17 cellular contexts compared by ENCODE assay signal in genomic region chr3:172082820-172083513, GRCh38. TPM values are rescaled to one million over a fixed set of nuclear protein-coding genes. Genes with fewer than 3 reads are reported as not detected.
DNase-seq lines count a peak whose midpoint lies in the region; ATAC-seq and TF ChIP-seq lines count a peak whose summit lies in the region.
"Had no signal": no experiment of that assay in that cellular context is flagged by ENCODE, and none has a peak within 500 bp of the region (broad histone marks: within the 10 kb centered on the region; RNA-seq: fewer than 3 reads in every experiment).

No MANE protein-coding gene starts in this region.

- H3K9me3 Mint-ChIP-seq in progenitor cell of endocrine pancreas (ENCODE audit: low read depth), result peaks cover 5% of the 10 kb centered on the region
- peaks cover 8% of the 10 kb centered on the region for H3K9me3 Mint-ChIP-seq in endodermal cell

- H3K4me3 Mint-ChIP-seq in progenitor cell of endocrine pancreas (ENCODE audit: low read depth) (no peak overlapping the region), endodermal cell (no peak overlapping the region)
- H3K4me3 Mint-ChIP-seq: activated CD4-positive, alpha-beta T cell treated with anti-CD3 and anti-CD28 coated beads for 36 hours had no signal

- H3K4me1 Mint-ChIP-seq in progenitor cell of endocrine pancreas (ENCODE audit: low read depth) (peaks cover 48% of the 10 kb centered on the region), endodermal cell (peaks cover 15% of the 10 kb centered on the region)

- H3K4me1 ChIP-seq in left ventricle myocardium inferior, result peaks cover 78% of the 10 kb centered on the region
- H3K4me1 ChIP-seq in endodermal cell (ENCODE audit: control insufficient read depth, insufficient read depth, low read length), result peaks cover 3% of the 10 kb centered on the region

- H3K4me3 ChIP-seq in left ventricle myocardium inferior (no peak overlapping the region), endodermal cell (ENCODE audit: low read length) (no peak overlapping the region)

- H3K9me3 ChIP-seq in left ventricle myocardium inferior (replicated peaks), result no peaks in the 10 kb centered on the region
- H3K9me3 ChIP-seq in endodermal cell (ENCODE audit: control insufficient read depth, low read length), result peaks cover 17% of the 10 kb centered on the region

- H3K27me3 Mint-ChIP-seq in progenitor cell of endocrine pancreas (no peaks in the 10 kb centered on the region), endodermal cell (ENCODE audit: insufficient read depth) (no peaks in the 10 kb centered on the region)
- H3K27me3 Mint-ChIP-seq: activated CD4-positive, alpha-beta T cell treated with anti-CD3 and anti-CD28 coated beads for 36 hours had no signal

- H3K27me3 ChIP-seq in left ventricle myocardium inferior (ENCODE audit: low read depth), result no peaks in the 10 kb centered on the region
- H3K27me3 ChIP-seq in endodermal cell (ENCODE audit: control insufficient read depth, insufficient read depth, low read length, poor library complexity, severe bottlenecking), result no peaks in the 10 kb centered on the region

- H3K27ac Mint-ChIP-seq in progenitor cell of endocrine pancreas (peak overlapping the region; percentile 53), endodermal cell (no peak overlapping the region)
- H3K27ac Mint-ChIP-seq: activated CD4-positive, alpha-beta T cell treated with anti-CD3 and anti-CD28 coated beads for 36 hours had no signal

- no peak overlapping the region for H3K9ac ChIP-seq in endodermal cell (ENCODE audit: extremely low read depth, low read length, poor library complexity, severe bottlenecking)

- ATAC-seq in left cardiac atrium (no peak), left colon (peak; percentile 40), HG02852 (IDR thresholded peaks at IDR 0.05; ENCODE audit: unreplicated experiment) (no peak)
- ATAC-seq: activated CD4-positive, alpha-beta T cell treated with anti-CD3 and anti-CD28 coated beads for 36 hours; PC-3 had no signal

- no peak for DNase-seq in left ventricle myocardium inferior
- no peak for DNase-seq in left cardiac atrium
- no peak for DNase-seq in left colon
- no peak for DNase-seq in progenitor cell of endocrine pancreas (ENCODE audit: low spot score, unreplicated experiment)
- DNase-seq in endodermal cell, result no peak
- no peak for DNase-seq in SW 1271 (lab: John Stamatoyannopoulos, UW)
- no peak for DNase-seq in NOMO-1 (lab: John Stamatoyannopoulos, UW; ENCODE audit: unreplicated experiment in 2 of 2)
- DNase-seq: activated CD4-positive, alpha-beta T cell treated with anti-CD3 and anti-CD28 coated beads for 36 hours; COR-L47; dermis blood vessel endothelial cell; Kasumi-1; midbrain; NCI-H1694; NCI-H446 treated with DMSO at 0.1 percent for 48 hours; PC-3; stimulated activated naive CD4-positive, alpha-beta T cell had no signal

- H3K36me3 Mint-ChIP-seq in progenitor cell of endocrine pancreas (ENCODE audit: insufficient read depth) (peaks cover 26% of the 10 kb centered on the region), endodermal cell (ENCODE audit: low read depth) (peaks cover 46% of the 10 kb centered on the region)

- WGBS in endodermal cell (ENCODE audit: insufficient coverage in 1 of 2, insufficient read length in 1 of 2), 2 experiments, result 89 to 97% methylated on average over 5 of the region's 5 CpGs

- intact Hi-C loops in left ventricle myocardium inferior (cut with micrococcal nuclease), result no loop called here
- intact Hi-C loops in left cardiac atrium (cut with DNase I), result no loop called here
- intact Hi-C loops in left colon (cut with DNase I, micrococcal nuclease), result no loop called here

- peak overlapping the region; percentile 67 for H3K27ac ChIP-seq in left ventricle myocardium inferior (replicated peaks)
- H3K27ac ChIP-seq in endodermal cell (ENCODE audit: low read depth, low read length), result no peak overlapping the region

- H3K36me3 ChIP-seq in left ventricle myocardium inferior (no peaks in the 10 kb centered on the region), endodermal cell (ENCODE audit: control insufficient read depth, insufficient read depth, low read length) (peaks cover 71% of the 10 kb centered on the region)

- no peak for TF ChIP-seq CTCF in left ventricle myocardium inferior (IDR thresholded peaks at IDR 0.05; ENCODE audit: borderline replicate concordance)
- no peak for TF ChIP-seq CTCF in progenitor cell of endocrine pancreas (IDR thresholded peaks at IDR 0.05; ENCODE audit: unreplicated experiment)
- no peak for TF ChIP-seq CTCF in endodermal cell (conservative IDR thresholded peaks at IDR 0.05)

RNA-seq across cellular contexts. Expression of gene FNDC3B, which starts 43.6 kb away (rescaled TPM):
- total RNA-seq in left ventricle myocardium inferior (75.7 TPM), left cardiac atrium (10 to 100 TPM; 82.4 to 98.3 TPM), left colon (100 to 1,000 TPM; 100 to 113 TPM), progenitor cell of endocrine pancreas (158 and 161 TPM in 2 replicates), endodermal cell (100 to 1,000 TPM in 1 of 2 donors, 10 to 100 TPM in 1; 80.6 to 107 TPM)
- 31.9 TPM for polyA plus RNA-seq in endodermal cell (2013, experiment 1 of 2)
- 32.7 TPM for polyA plus RNA-seq in endodermal cell (2013, experiment 2 of 2)
